In the genomic region with DNA sequence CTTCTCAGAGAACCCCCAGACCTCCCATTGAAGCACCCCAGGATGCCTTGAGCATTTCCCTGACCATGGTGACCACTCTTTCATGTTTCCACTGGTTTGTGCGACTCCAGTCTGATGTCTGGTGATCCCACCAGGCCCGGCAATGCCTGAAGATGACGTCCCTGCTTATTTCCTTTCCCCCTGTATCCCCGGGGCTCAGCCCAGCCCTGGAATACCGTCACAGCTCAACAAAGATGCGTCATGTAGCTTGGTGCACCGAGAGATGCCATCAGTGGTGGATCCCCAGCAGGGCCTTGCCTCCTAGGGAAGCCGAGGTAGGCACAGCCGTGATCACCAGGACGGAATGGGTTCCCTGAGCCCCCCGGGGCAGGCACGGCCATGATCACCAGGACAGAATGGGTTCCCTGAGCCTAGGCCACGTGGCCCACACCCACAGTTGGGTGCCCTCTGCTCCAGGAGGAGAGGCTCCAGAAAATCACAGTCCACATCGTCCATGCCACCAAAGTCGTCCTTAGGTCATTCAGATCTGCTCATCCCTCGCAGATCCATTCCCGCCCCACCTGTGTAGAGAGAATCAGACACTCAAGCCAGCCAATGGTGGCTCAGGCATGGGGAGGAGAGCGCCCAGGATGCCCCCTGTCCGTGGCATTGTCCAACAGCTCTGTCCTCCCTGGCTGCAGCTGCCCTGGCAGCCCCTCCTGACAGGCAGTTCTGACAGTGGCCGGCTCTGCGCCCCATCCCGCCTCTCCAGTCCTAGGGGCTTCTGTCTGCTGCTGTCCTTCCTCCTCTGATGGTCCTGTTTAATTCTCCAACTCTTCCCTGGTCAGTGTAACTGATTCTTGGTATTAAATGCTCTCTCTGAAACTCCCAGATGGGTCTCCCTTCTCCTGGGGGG, we compare ENCODE assay signal across 33 cellular contexts.
"Had no signal": no experiment of that assay in that cellular context is flagged by ENCODE, and none has a peak within 500 bp of the region (broad histone marks: within the 10 kb centered on the region; RNA-seq: fewer than 3 reads in every experiment).

No MANE protein-coding gene starts in this region.

- H3K4me3 Mint-ChIP-seq: activated B cell treated with CpG ODN at 0.5 μM for 24 hours; activated CD8-positive, alpha-beta T cell treated with anti-CD3 and anti-CD28 coated beads for 36 hours; activated naive CD4-positive, alpha-beta T cell treated with anti-CD3 and anti-CD28 coated beads, Interleukin-2, amount 10 ng/mL, durations not matched to agents 7 days and 5 days; activated naive CD8-positive, alpha-beta T cell treated with anti-CD3 and anti-CD28 coated beads, Interleukin-2, amount 10 ng/mL, durations not matched to agents 7 days and 5 days; activated T-cell treated with anti-CD3 and anti-CD28 coated beads, Interleukin-2, amount 50 U/mL, for 24 hours; activated T-cell treated with anti-CD3 and anti-CD28 coated beads, Interleukin-2, amount 50 U/mL, for 72 hours; brain; central memory CD8-positive, alpha-beta T cell; dendritic cell treated with granulocyte-macrophage colony-stimulating factor and Interleukin-4, amounts not matched to agents 40 ng/mL and 50 ng/mL, for 4 days; T-helper 17 cell; T-helper 2 cell treated with Interferon-gamma antibody and Interleukin-4, amounts not matched to agents 5 μg/mL and 100 μg/mL, for 36 hours had no signal

- H3K27me3 ChIP-seq: ascending aorta had no signal

- H3K4me3 ChIP-seq: ascending aorta, breast epithelium, cardiac muscle cell, coronary artery had no signal

- H3K9me3 ChIP-seq: ascending aorta had no signal

- H3K27ac ChIP-seq: ascending aorta, breast epithelium, cardiac muscle cell, coronary artery, WERI-Rb-1 had no signal

- H3K36me3 Mint-ChIP-seq: activated naive CD4-positive, alpha-beta T cell treated with anti-CD3 and anti-CD28 coated beads, Interleukin-2, amount 10 ng/mL, durations not matched to agents 7 days and 5 days; activated naive CD8-positive, alpha-beta T cell treated with anti-CD3 and anti-CD28 coated beads, Interleukin-2, amount 10 ng/mL, durations not matched to agents 7 days and 5 days had no signal

- ATAC-seq: activated CD4-positive, CD25-positive, alpha-beta regulatory T cell treated with anti-CD3 and anti-CD28 coated beads, Interleukin-2, amount 50 U/mL, for 24 hours; activated CD8-positive, alpha-beta T cell treated with anti-CD3 and anti-CD28 coated beads for 36 hours; activated naive CD4-positive, alpha-beta T cell treated with anti-CD3 and anti-CD28 coated beads, Interleukin-2, amount 50 U/mL, for 72 hours; activated T-cell treated with anti-CD3 and anti-CD28 coated beads, Interleukin-2, amount 50 U/mL, for 72 hours; esophagus mucosa; T-helper 17 cell had no signal

- DNase-seq: activated B cell treated with CpG ODN at 0.5 μM for 24 hours; activated CD4-positive, alpha-beta T cell treated with anti-CD3 and anti-CD28 coated beads for 48 hours; activated CD4-positive, alpha-beta T cell treated with anti-CD3 and anti-CD28 coated beads, Interleukin-2, amount 50 U/mL, for 1 hour; activated CD4-positive, alpha-beta T cell treated with anti-CD3 and anti-CD28 coated beads, Interleukin-2, amount 50 U/mL, for 48 hours; activated CD8-positive, alpha-beta memory T cell treated with anti-CD3 and anti-CD28 coated beads for 24 hours; activated CD8-positive, alpha-beta memory T cell treated with anti-CD3 and anti-CD28 coated beads, Interleukin-2, amount 50 U/mL, for 48 hours; activated CD8-positive, alpha-beta T cell treated with anti-CD3 and anti-CD28 coated beads for 36 hours; activated gamma-delta T cell; activated naive CD4-positive, alpha-beta T cell; activated naive CD4-positive, alpha-beta T cell treated with anti-CD3 and anti-CD28 coated beads, Interleukin-2, amount 10 ng/mL, durations not matched to agents 7 days and 5 days; activated naive CD8-positive, alpha-beta T cell treated with anti-CD3 and anti-CD28 coated beads, Interleukin-2, amount 10 ng/mL, durations not matched to agents 7 days and 5 days; activated T-cell treated with anti-CD3 and anti-CD28 coated beads for 4 hours; activated T-cell treated with anti-CD3 and anti-CD28 coated beads, Interleukin-2, amount 50 U/mL, for 24 hours; activated T-cell treated with anti-CD3 and anti-CD28 coated beads, Interleukin-2, amount 50 U/mL, for 72 hours; effector CD8-positive, alpha-beta T cell; foreskin fibroblast; head of caudate nucleus; SW 1271; T-helper 1 cell; T-helper 17 cell; T1000; WERI-Rb-1 had no signal

- H3K27ac Mint-ChIP-seq: activated B cell treated with CpG ODN at 0.5 μM for 24 hours; activated CD8-positive, alpha-beta T cell treated with anti-CD3 and anti-CD28 coated beads for 36 hours; activated naive CD4-positive, alpha-beta T cell treated with anti-CD3 and anti-CD28 coated beads, Interleukin-2, amount 10 ng/mL, durations not matched to agents 7 days and 5 days; activated naive CD4-positive, alpha-beta T cell treated with anti-CD3 and anti-CD28 coated beads, Interleukin-2, amount 50 U/mL, for 72 hours; activated naive CD8-positive, alpha-beta T cell treated with anti-CD3 and anti-CD28 coated beads, Interleukin-2, amount 10 ng/mL, durations not matched to agents 7 days and 5 days; activated T-cell treated with anti-CD3 and anti-CD28 coated beads, Interleukin-2, amount 50 U/mL, for 24 hours; activated T-cell treated with anti-CD3 and anti-CD28 coated beads, Interleukin-2, amount 50 U/mL, for 72 hours; brain; dendritic cell treated with granulocyte-macrophage colony-stimulating factor and Interleukin-4, amounts not matched to agents 40 ng/mL and 50 ng/mL, for 4 days; T-helper 17 cell; T-helper 2 cell treated with Interferon-gamma antibody and Interleukin-4, amounts not matched to agents 5 μg/mL and 100 μg/mL, for 36 hours had no signal

- H3K4me1 ChIP-seq: ascending aorta, breast epithelium had no signal

- H3K36me3 ChIP-seq: ascending aorta, breast epithelium, cardiac muscle cell had no signal

- H3K4me1 Mint-ChIP-seq: activated B cell treated with CpG ODN at 0.5 μM for 24 hours; activated naive CD4-positive, alpha-beta T cell treated with anti-CD3 and anti-CD28 coated beads, Interleukin-2, amount 10 ng/mL, durations not matched to agents 7 days and 5 days; activated naive CD8-positive, alpha-beta T cell treated with anti-CD3 and anti-CD28 coated beads, Interleukin-2, amount 10 ng/mL, durations not matched to agents 7 days and 5 days; brain; central memory CD8-positive, alpha-beta T cell had no signal
